ENCODE assay signal across 29 cellular contexts in genomic region chr1:193325771-193326170, GRCh38.
A peak's percentile ranks its signal among the peaks of the same experiment; 100 is the strongest.
DNase-seq lines count a peak whose midpoint lies in the region; ATAC-seq and TF ChIP-seq lines count a peak whose summit lies in the region.
"Had no signal": no experiment of that assay in that cellular context is flagged by ENCODE, and none has a peak within 500 bp of the region (broad histone marks: within the 10 kb centered on the region; RNA-seq: fewer than 3 reads in every experiment).

No MANE protein-coding gene starts in this region.

- H3K27me3 ChIP-seq in endodermal cell (ENCODE audit: control insufficient read depth, insufficient read depth, low read length, poor library complexity, severe bottlenecking) (no peaks in the 10 kb centered on the region), mesendoderm (ENCODE audit: insufficient read depth, low read length, poor library complexity) (no peaks in the 10 kb centered on the region)

- H3K36me3 Mint-ChIP-seq in endodermal cell (ENCODE audit: low read depth) (no peaks in the 10 kb centered on the region), WTC11 (peaks cover 16% of the 10 kb centered on the region)

- H3K23ac ChIP-seq in mesendoderm (ENCODE audit: low read length): no peak overlapping the region

- H3K4me3 ChIP-seq in endodermal cell (ENCODE audit: low read length) (peak overlapping the region; percentile 62), mesendoderm (ENCODE audit: low read length) (no peak overlapping the region)
- H3K4me3 ChIP-seq: GM23248 had no signal

- H3K27ac ChIP-seq in endodermal cell (ENCODE audit: low read depth, low read length) (no peak overlapping the region), mesendoderm (ENCODE audit: low read depth, low read length) (peak overlapping the region; percentile 19)
- H3K27ac ChIP-seq: C4-2B, GM23248, parathyroid adenoma had no signal

- H3K4me2 ChIP-seq in mesendoderm (ENCODE audit: low read length): no peak overlapping the region

- H2BK5ac ChIP-seq in mesendoderm (ENCODE audit: low read length): no peak overlapping the region

- H3K79me2 ChIP-seq in mesendoderm (ENCODE audit: control insufficient read depth, insufficient read depth, low read length): no peaks in the 10 kb centered on the region
- H3K79me2 ChIP-seq: parathyroid adenoma had no signal

- no peak overlapping the region for H2AK5ac ChIP-seq in mesendoderm (ENCODE audit: low read length)

- TF ChIP-seq CTCF in endodermal cell (conservative IDR thresholded peaks at IDR 0.05): no peak
- TF ChIP-seq CTCF in WTC11 (IDR thresholded peaks at IDR 0.05): no peak

- ATAC-seq in WTC11: no peak
- ATAC-seq in HG03025 (IDR thresholded peaks at IDR 0.05; ENCODE audit: low FRiP score, unreplicated experiment): no peak
- ATAC-seq in HG03442 (IDR thresholded peaks at IDR 0.05; ENCODE audit: unreplicated experiment): no peak
- ATAC-seq: effector memory CD8-positive, alpha-beta T cell; esophagus mucosa; left lobe of liver; stimulated activated naive B cell treated with anti-CD40 and anti-IgM and Interleukin-4, amounts not matched to agents 10 μg/mL and 1 μg/mL and 100 μg/mL, for 72 hours had no signal

- H3K4me1 Mint-ChIP-seq in endodermal cell (no peaks in the 10 kb centered on the region), WTC11 (no peaks in the 10 kb centered on the region)
- H3K4me1 Mint-ChIP-seq: activated naive CD8-positive, alpha-beta T cell treated with anti-CD3 and anti-CD28 coated beads, Interleukin-2, amount 10 ng/mL, durations not matched to agents 7 days and 5 days; stimulated activated naive B cell treated with anti-CD40 and anti-IgM and Interleukin-4, amounts not matched to agents 10 μg/mL and 1 μg/mL and 100 μg/mL, for 72 hours had no signal

- no peak overlapping the region for H3K56ac ChIP-seq in mesendoderm (ENCODE audit: low read length)

- in situ Hi-C loops in KBM-7 (cut with MboI; ENCODE audit: low pct_unique_long_range_greater_than_20kb, low sequenced_read_pairs): no loop called here

- H2BK15ac ChIP-seq in mesendoderm (replicated peaks; ENCODE audit: low read depth): no peak overlapping the region

- H3K36me3 ChIP-seq in endodermal cell (ENCODE audit: control insufficient read depth, insufficient read depth, low read length): no peaks in the 10 kb centered on the region
- no peaks in the 10 kb centered on the region for H3K36me3 ChIP-seq in mesendoderm (ENCODE audit: control insufficient read depth, insufficient read depth, low read length)

- peak overlapping the region; percentile 43 for H3K9ac ChIP-seq in endodermal cell (ENCODE audit: extremely low read depth, low read length, poor library complexity, severe bottlenecking)
- H3K9ac ChIP-seq in mesendoderm (ENCODE audit: low read length): no peak overlapping the region
- H3K9ac ChIP-seq: GM23248, parathyroid adenoma had no signal

- H3K27ac Mint-ChIP-seq in endodermal cell (no peak overlapping the region), WTC11 (no peak overlapping the region)
- H3K27ac Mint-ChIP-seq: activated naive CD8-positive, alpha-beta T cell treated with anti-CD3 and anti-CD28 coated beads, Interleukin-2, amount 10 ng/mL, durations not matched to agents 7 days and 5 days; activated T-cell treated with anti-CD3 and anti-CD28 coated beads, Interleukin-2, amount 50 U/mL, for 24 hours; effector memory CD8-positive, alpha-beta T cell; stimulated activated naive B cell treated with anti-CD40 and anti-IgM and Interleukin-4, amounts not matched to agents 10 μg/mL and 1 μg/mL and 100 μg/mL, for 72 hours; type B pancreatic cell had no signal

- H3K4me3 Mint-ChIP-seq in endodermal cell (no peak overlapping the region), WTC11 (no peak overlapping the region)
- H3K4me3 Mint-ChIP-seq: activated naive CD8-positive, alpha-beta T cell treated with anti-CD3 and anti-CD28 coated beads, Interleukin-2, amount 10 ng/mL, durations not matched to agents 7 days and 5 days; activated T-cell treated with anti-CD3 and anti-CD28 coated beads, Interleukin-2, amount 50 U/mL, for 24 hours; effector memory CD8-positive, alpha-beta T cell; stimulated activated naive B cell treated with anti-CD40 and anti-IgM and Interleukin-4, amounts not matched to agents 10 μg/mL and 1 μg/mL and 100 μg/mL, for 72 hours; type B pancreatic cell had no signal

- 72% methylated on average over 4 of the region's 4 CpGs; no CpG with 5 or more reads in 1 of the 2 experiments for WGBS in endodermal cell (ENCODE audit: insufficient coverage in 1 of 2, insufficient read length in 1 of 2), 2 experiments
- no CpG with 5 or more reads among the region's 4 CpGs for WGBS in mesendoderm (ENCODE audit: extremely low coverage, insufficient coverage, low lambda C conversion rate)

- POLR2A ChIA-PET in WTC11 (lab: Charles Lee): no interaction called here

- H3K79me1 ChIP-seq in mesendoderm (ENCODE audit: low read length): no peaks in the 10 kb centered on the region

- H2BK120ac ChIP-seq in mesendoderm (ENCODE audit: low read depth, low read length): no peak overlapping the region

- no peak overlapping the region for H3K4ac ChIP-seq in mesendoderm (ENCODE audit: low read depth, low read length)

- H4K5ac ChIP-seq in mesendoderm (ENCODE audit: low read length): no peak overlapping the region

- peak; percentile 26 for DNase-seq in EL
- DNase-seq in KBM-7: peak; percentile 23
- DNase-seq in endodermal cell: no peak
- peak; percentile 54 for DNase-seq in mesendoderm
- DNase-seq in WTC11 (ENCODE audit: low spot score): no peak
- no peak for DNase-seq in NCI-H2171 (lab: John Stamatoyannopoulos, UW)
- DNase-seq: activated gamma-delta T cell treated with Interleukin-2 at 50 U/mL for 16 hours; activated naive CD8-positive, alpha-beta T cell treated with anti-CD3 and anti-CD28 coated beads, Interleukin-2, amount 10 ng/mL, durations not matched to agents 7 days and 5 days; activated T-cell treated with anti-CD3 and anti-CD28 coated beads, Interleukin-2, amount 50 U/mL, for 24 hours; Caco-2; central memory CD4-positive, alpha-beta T cell; DMS79 treated with DMSO at 0.1 percent for 48 hours; effector memory CD8-positive, alpha-beta T cell; GM23248; Kasumi-1; mesenchymal stem cell; MV-4-11; NCI-H146; NCI-H446 treated with DMSO at 0.1 percent for 48 hours; small intestine; stimulated activated naive B cell treated with anti-CD40 and anti-IgM and Interleukin-4, amounts not matched to agents 10 μg/mL and 1 μg/mL and 100 μg/mL, for 72 hours; substantia nigra had no signal

- H3K18ac ChIP-seq in mesendoderm (ENCODE audit: low read length): no peak overlapping the region

- H3K9me3 Mint-ChIP-seq in endodermal cell (peaks cover 44% of the 10 kb centered on the region), WTC11 (peaks cover 57% of the 10 kb centered on the region)

- peaks cover 65% of the 10 kb centered on the region for H3K9me3 ChIP-seq in endodermal cell (ENCODE audit: control insufficient read depth, low read length)

- H3K4me1 ChIP-seq in endodermal cell (ENCODE audit: control insufficient read depth, insufficient read depth, low read length): peaks cover 4% of the 10 kb centered on the region
- H3K4me1 ChIP-seq in mesendoderm (ENCODE audit: control insufficient read depth, low read depth, low read length): no peaks in the 10 kb centered on the region
- H3K4me1 ChIP-seq: Caco-2, parathyroid adenoma had no signal

- CTCF ChIA-PET in WTC11 (lab: Charles Lee): no interaction called here

- H4K8ac ChIP-seq in mesendoderm (ENCODE audit: low read depth, low read length): no peak overlapping the region

- H3K27me3 Mint-ChIP-seq in endodermal cell (ENCODE audit: insufficient read depth) (no peaks in the 10 kb centered on the region), WTC11 (ENCODE audit: low read depth) (no peaks in the 10 kb centered on the region)
- H3K27me3 Mint-ChIP-seq: activated naive CD8-positive, alpha-beta T cell treated with anti-CD3 and anti-CD28 coated beads, Interleukin-2, amount 10 ng/mL, durations not matched to agents 7 days and 5 days; activated T-cell treated with anti-CD3 and anti-CD28 coated beads, Interleukin-2, amount 50 U/mL, for 24 hours; type B pancreatic cell had no signal

TF ChIP-seq in WTC11, 78 proteins besides CTCF, POLR2A, EP300 and RAD21 (continues in another document):
- no peak for TF ChIP-seq ZBTB21 (CRISPR knock-in tag; IDR thresholded peaks at IDR 0.05; ENCODE audit: borderline replicate concordance)
- TF ChIP-seq ZNF138 (CRISPR knock-in tag; conservative IDR thresholded peaks at IDR 0.05): no peak
- TF ChIP-seq CDX4 (CRISPR knock-in tag; IDR thresholded peaks at IDR 0.05; ENCODE audit: borderline replicate concordance): no peak
- TF ChIP-seq ATF6 (CRISPR knock-in tag; IDR thresholded peaks at IDR 0.05): no peak
- TF ChIP-seq ATF3 (CRISPR knock-in tag; conservative IDR thresholded peaks at IDR 0.05): no peak
- TF ChIP-seq NR1H2 (CRISPR knock-in tag; IDR thresholded peaks at IDR 0.05): no peak
- TF ChIP-seq JUN (CRISPR knock-in tag; IDR thresholded peaks at IDR 0.05): no peak
- TF ChIP-seq HMGA2 (CRISPR knock-in tag; IDR thresholded peaks at IDR 0.05): no peak
- TF ChIP-seq FOXJ3 (CRISPR knock-in tag; IDR thresholded peaks at IDR 0.05; ENCODE audit: borderline replicate concordance): no peak

Comparison
In these comparisons a context has a peak if more than half of its experiments do, and no peak if none do; other contexts are left out.
1. DNase-seq: peak in EL (single experiment), KBM-7 (single experiment) and mesendoderm (single experiment); none in endodermal cell (single experiment), WTC11 (single experiment) and NCI-H2171 (single experiment).